In the genomic region with DNA sequence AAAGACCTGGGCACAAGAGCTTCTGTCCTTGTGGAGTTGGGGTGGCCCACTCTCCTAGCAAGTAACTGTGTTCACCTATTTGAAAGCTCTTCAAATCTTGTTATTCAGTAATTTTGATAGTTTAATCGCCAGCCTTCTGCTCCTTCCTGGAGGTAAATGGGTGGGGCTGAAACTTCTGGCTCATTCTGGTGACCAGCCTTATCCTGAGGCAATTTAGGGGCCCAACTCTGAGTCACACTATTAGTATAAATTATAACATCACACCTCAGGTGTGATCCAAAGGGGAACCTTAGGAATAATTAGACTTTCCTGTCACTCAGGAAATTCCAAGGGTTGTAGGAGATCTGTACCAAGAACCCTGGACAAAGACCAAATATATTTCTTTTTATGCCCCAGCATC, we compare ENCODE assay signal across 26 cellular contexts.
DNase-seq lines count a peak whose midpoint lies in the region; ATAC-seq, FAIRE-seq and TF ChIP-seq lines count a peak whose summit lies in the region.
"Had no signal": no experiment of that assay in that cellular context is flagged by ENCODE, and none has a peak within 500 bp of the region (broad histone marks: within the 10 kb centered on the region; RNA-seq: fewer than 3 reads in every experiment).

No MANE protein-coding gene starts in this region.

- H3K27me3 ChIP-seq in breast epithelium (no peaks in the 10 kb centered on the region), bronchial epithelial cell (ENCODE audit: control insufficient read depth, insufficient read depth, low read length) (no peaks in the 10 kb centered on the region), foreskin keratinocyte (no peaks in the 10 kb centered on the region)
- H3K27me3 ChIP-seq: BE2C; BLaER1 treated with 17β-estradiol and CSF1 and Interleukin-3, amounts not matched to agents 10 nM and 100 nM had no signal

- H3K9me3 ChIP-seq in breast epithelium (no peaks in the 10 kb centered on the region), T-helper 17 cell (ENCODE audit: control insufficient read depth, low read length, poor library complexity, severe bottlenecking) (no peaks in the 10 kb centered on the region)
- H3K9me3 ChIP-seq: BE2C; BLaER1 treated with 17β-estradiol and CSF1 and Interleukin-3, amounts not matched to agents 10 nM and 100 nM; HAP-1 had no signal

- H3K4me3 ChIP-seq in breast epithelium (no peak overlapping the region), bronchial epithelial cell (ENCODE audit: low read depth, low read length) (no peak overlapping the region)
- H3K4me3 ChIP-seq: BLaER1 treated with 17β-estradiol and CSF1 and Interleukin-3, amounts not matched to agents 10 nM and 100 nM; GM12878; GM23338; HAP-1 had no signal

- no peak for FAIRE-seq in bronchial epithelial cell (lab: Jason Lieb, UNC)
- FAIRE-seq: A204.1, D721Med, GM12878, GM18507, H54 had no signal

- no peak for TF ChIP-seq POLR2A in breast epithelium (IDR thresholded peaks at IDR 0.05)

- BruUV-seq in MCF 10A (replicated peaks; lab: Mats Ljungman, UMichigan): no TSS peak

- H3K4me1 Mint-ChIP-seq in MCF 10A (ENCODE audit: insufficient read depth, unreplicated experiment) (no peaks in the 10 kb centered on the region), T-helper 17 cell (no peaks in the 10 kb centered on the region)
- H3K4me1 Mint-ChIP-seq: CD14-positive monocyte; CD8-positive, alpha-beta memory T cell; GM23338 had no signal

- CTCF ChIA-PET in MCF 10A (lab: Yijun Ruan, JAX): interaction anchor here (0.5 to 1.7 kb wide), 3 partner anchors 10 to 708 kb away, joined by 3 to 6 read pairs (median 3); no protein-coding TSS in a partner anchor

- no peaks in the 10 kb centered on the region for H3K36me3 Mint-ChIP-seq in MCF 10A (ENCODE audit: insufficient read depth, unreplicated experiment)
- no peaks in the 10 kb centered on the region for H3K36me3 Mint-ChIP-seq in T-helper 17 cell (ENCODE audit: low read depth)
- H3K36me3 Mint-ChIP-seq: CD14-positive monocyte; CD8-positive, alpha-beta memory T cell had no signal

- peak; percentile 63 for ATAC-seq in foreskin keratinocyte
- ATAC-seq in T-helper 17 cell: no peak
- ATAC-seq: GM12878, GM23338 had no signal

- DNase-seq in MCF 10A (ENCODE audit: unreplicated experiment) (peak; percentile 13), breast epithelium (ENCODE audit: low spot score in 2 of 2) (no peak), bronchial epithelial cell (ENCODE audit: low read depth) (peak; percentile 80), foreskin keratinocyte (no peak), renal cortical epithelial cell (ENCODE audit: low read depth) (peak; percentile 73), T-helper 17 cell (no peak), SIG-M5 (lab: John Stamatoyannopoulos, UW) (no peak), AG08395 (ENCODE audit: low spot score) (no peak)
- DNase-seq: AML-193; BE2C; CD4-positive, alpha-beta T cell; CD8-positive, alpha-beta memory T cell; DMS 273 treated with DMSO at 0.1 percent for 48 hours; EL; GDM1; HFFc6 had no signal

- H3K27ac Mint-ChIP-seq in MCF 10A (ENCODE audit: low read depth, unreplicated experiment): no peak overlapping the region
- H3K27ac Mint-ChIP-seq in T-helper 17 cell: no peak overlapping the region
- H3K27ac Mint-ChIP-seq: CD4-positive, alpha-beta T cell; CD8-positive, alpha-beta memory T cell; GM23338; HFFc6 had no signal

- POLR2A ChIA-PET in MCF 10A (lab: Yijun Ruan, JAX): interaction anchor here (0.5 to 1.9 kb wide), 2 partner anchors 14 to 736 kb away, joined by 3 to 4 read pairs; no protein-coding TSS in a partner anchor

- no peaks in the 10 kb centered on the region for H3K36me3 ChIP-seq in breast epithelium
- no peaks in the 10 kb centered on the region for H3K36me3 ChIP-seq in bronchial epithelial cell (ENCODE audit: control insufficient read depth, insufficient read depth, low read length)
- H3K36me3 ChIP-seq: BE2C; BLaER1 treated with 17β-estradiol and CSF1 and Interleukin-3, amounts not matched to agents 10 nM and 100 nM; HAP-1 had no signal

- H3K4me3 Mint-ChIP-seq in MCF 10A (ENCODE audit: unreplicated experiment) (no peak overlapping the region), T-helper 17 cell (no peak overlapping the region)
- H3K4me3 Mint-ChIP-seq: CD14-positive monocyte; CD4-positive, alpha-beta T cell; CD8-positive, alpha-beta memory T cell; GM23338; HFFc6 had no signal

- intact Hi-C loops in MCF 10A (cut with micrococcal nuclease) (loop anchor here (5.0 kb wide), 1 partner anchor 361 kb away; no protein-coding TSS in a partner anchor), breast epithelium (cut with DNase I; ENCODE audit: low total_unique reads) (no loop called here)

- H3K9me3 Mint-ChIP-seq in MCF 10A (ENCODE audit: unreplicated experiment): peaks cover 7% of the 10 kb centered on the region
- H3K9me3 Mint-ChIP-seq: HFFc6 had no signal

- H3K4me1 ChIP-seq in breast epithelium (no peaks in the 10 kb centered on the region), foreskin keratinocyte (no peaks in the 10 kb centered on the region)
- H3K4me1 ChIP-seq: BE2C, HAP-1 had no signal

- no peak overlapping the region for H3K27ac ChIP-seq in breast epithelium
- H3K27ac ChIP-seq in foreskin keratinocyte: no peak overlapping the region
- H3K27ac ChIP-seq: 22Rv1; BLaER1 treated with 17β-estradiol and CSF1 and Interleukin-3, amounts not matched to agents 10 nM and 100 nM had no signal

- no peaks in the 10 kb centered on the region for H3K27me3 Mint-ChIP-seq in MCF 10A (ENCODE audit: insufficient read depth, unreplicated experiment)
- H3K27me3 Mint-ChIP-seq in T-helper 17 cell: no peaks in the 10 kb centered on the region
- H3K27me3 Mint-ChIP-seq: CD4-positive, alpha-beta T cell had no signal

- no peak for TF ChIP-seq CTCF in MCF 10A (IDR thresholded peaks at IDR 0.05; ENCODE audit: unreplicated experiment)
- no peak for TF ChIP-seq CTCF in breast epithelium (IDR thresholded peaks at IDR 0.05)
- TF ChIP-seq CTCF in bronchial epithelial cell (IDR thresholded peaks at IDR 0.05; ENCODE audit: insufficient read depth, low read length, severe bottlenecking): no peak
- no peak for TF ChIP-seq CTCF in foreskin keratinocyte (conservative IDR thresholded peaks at IDR 0.05)

Comparison
In these comparisons a context has a peak if more than half of its experiments do, and no peak if none do; other contexts are left out.
1. DNase-seq: peak in MCF 10A (single experiment), bronchial epithelial cell (single experiment) and renal cortical epithelial cell (single experiment); none in breast epithelium (0 of 2), foreskin keratinocyte (0 of 2), T-helper 17 cell (0 of 3), SIG-M5 (single experiment) and AG08395 (single experiment).